Comparison of ENCODE assay signal across 8 cellular contexts in the genomic region with DNA sequence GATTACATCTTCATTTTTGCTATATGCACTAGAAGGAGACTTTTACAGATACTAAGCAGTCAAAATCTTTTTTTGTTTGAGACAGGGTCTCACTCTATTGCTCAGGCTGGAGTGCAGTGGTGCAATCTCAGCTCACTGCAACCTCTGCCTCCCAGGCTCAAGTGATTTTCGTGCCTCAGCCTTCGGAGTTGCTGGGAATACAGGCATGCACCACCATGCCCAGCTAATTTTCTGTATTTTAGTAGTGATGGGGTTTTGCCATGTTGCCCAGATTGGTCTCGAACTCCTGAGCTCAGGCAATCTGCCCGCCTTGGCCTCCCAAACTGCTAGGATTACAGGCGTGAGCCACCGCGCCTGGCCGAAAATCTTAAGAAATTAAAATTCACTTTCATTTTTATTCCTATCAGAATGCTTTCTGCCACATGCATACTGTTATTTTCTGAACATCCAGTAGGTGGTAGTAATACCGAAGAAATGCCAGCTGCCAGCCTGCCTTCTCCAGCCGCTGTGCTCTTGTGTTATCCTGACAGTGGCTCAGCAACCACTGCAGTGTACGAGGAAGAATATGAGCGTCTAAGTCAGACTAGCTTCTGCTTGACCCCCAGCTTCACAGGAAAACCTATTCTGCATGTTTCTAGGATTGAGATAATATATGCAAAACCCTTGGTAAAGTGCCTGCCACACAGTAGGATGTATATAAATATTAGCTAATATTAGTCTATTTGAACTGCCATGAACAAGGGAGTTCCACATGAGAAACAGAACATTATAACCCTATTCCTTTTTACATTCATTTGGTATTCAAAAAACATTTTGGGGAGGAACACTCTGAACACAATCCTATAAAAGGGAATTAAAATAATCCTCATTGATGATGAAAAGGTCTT. TPM values are rescaled to one million over a fixed set of nuclear protein-coding genes. Genes with fewer than 3 reads are reported as not detected.
DNase-seq lines count a peak whose midpoint lies in the region; ATAC-seq and TF ChIP-seq lines count a peak whose summit lies in the region.

No MANE protein-coding gene starts in this region.

- H3K4me3 ChIP-seq in osteoblast (ENCODE audit: insufficient read depth, low read length) (peak overlapping the region; percentile 48), uterus (no peak overlapping the region)

- no peak for TF ChIP-seq POLR2A in uterus (IDR thresholded peaks at IDR 0.05)

- no peaks in the 10 kb centered on the region for H3K79me2 ChIP-seq in osteoblast (ENCODE audit: insufficient read depth, low read length)

- H3K27ac ChIP-seq in osteoblast (ENCODE audit: low read depth, low read length): no peak overlapping the region
- H3K27ac ChIP-seq in uterus: peak overlapping the region in 1 of 2 donors; percentile 3

- DNase-seq in DMS79 (lab: John Stamatoyannopoulos, UW): peak; percentile 1
- DNase-seq in Kasumi-1 (lab: John Stamatoyannopoulos, UW): peak; percentile 92 to 93
- DNase-seq in RKO (ENCODE audit: low spot score): peak; percentile 82
- DNase-seq in activated effector memory CD4-positive, alpha-beta T cell treated with anti-CD3 and anti-CD28 coated beads, Interleukin-2, amount 50 U/mL, for 16 hours: peak; percentile 72
- DNase-seq in foreskin melanocyte: peak; percentile 55
- DNase-seq in osteoblast (ENCODE audit: insufficient read length, low spot score, missing footprints): peak; percentile 48
- peak; percentile 33 to 35 for DNase-seq in uterus

- H3K9me3 ChIP-seq in osteoblast (ENCODE audit: low read depth, low read length) (no peaks in the 10 kb centered on the region), uterus (no peaks in the 10 kb centered on the region)

- TF ChIP-seq CTCF in osteoblast (IDR thresholded peaks at IDR 0.05; ENCODE audit: extremely low read depth, low read depth, low read length): peak; percentile 66
- TF ChIP-seq CTCF in uterus (IDR thresholded peaks at IDR 0.05): peak; percentile 59 to 80 (median 74)

- peak overlapping the region; percentile 69 for H2AFZ ChIP-seq in osteoblast (ENCODE audit: low read length)

- no peaks in the 10 kb centered on the region for H3K36me3 ChIP-seq in osteoblast (ENCODE audit: insufficient read depth, low read length)
- H3K36me3 ChIP-seq in uterus: no peaks in the 10 kb centered on the region

- peak; percentile 66 for ATAC-seq in GM21576 (IDR thresholded peaks at IDR 0.05; ENCODE audit: unreplicated experiment)

- H4K20me1 ChIP-seq in osteoblast (ENCODE audit: insufficient read depth, low read length): no peaks in the 10 kb centered on the region

- H3K27me3 ChIP-seq in osteoblast (ENCODE audit: insufficient read depth, low read length) (no peaks in the 10 kb centered on the region), uterus (no peaks in the 10 kb centered on the region)

- intact Hi-C loops in uterus (cut with DNase I; ENCODE audit: low total_unique reads): no loop called here

- H3K4me2 ChIP-seq in osteoblast (ENCODE audit: insufficient read depth, low read length): peak overlapping the region; percentile 68

- H3K4me1 ChIP-seq in osteoblast (ENCODE audit: insufficient read depth, low read length) (peaks cover 17% of the 10 kb centered on the region), uterus (no peaks in the 10 kb centered on the region)

RNA-seq across cellular contexts. Expression of a gene that starts 54.2 kb away (rescaled TPM):
- 15.6 and 17.1 TPM in 2 replicates for total RNA-seq in osteoblast
- total RNA-seq in uterus: 10 to 100 TPM; 16.8 to 33.6 (median 22.2) TPM

Comparison
In these comparisons a context has a peak if more than half of its experiments do, and no peak if none do; other contexts are left out.
1. DNase-seq: peak in every context shown above with its lines; median percentile 92 in Kasumi-1; 82 in RKO; 72 in activated effector memory CD4-positive, alpha-beta T cell treated with anti-CD3 and anti-CD28 coated beads, Interleukin-2, amount 50 U/mL, for 16 hours; 55 in foreskin melanocyte; 48 in osteoblast; 34 in uterus; 1 in DMS79.